ENCODE assay signal across 8 cellular contexts in the genomic region with DNA sequence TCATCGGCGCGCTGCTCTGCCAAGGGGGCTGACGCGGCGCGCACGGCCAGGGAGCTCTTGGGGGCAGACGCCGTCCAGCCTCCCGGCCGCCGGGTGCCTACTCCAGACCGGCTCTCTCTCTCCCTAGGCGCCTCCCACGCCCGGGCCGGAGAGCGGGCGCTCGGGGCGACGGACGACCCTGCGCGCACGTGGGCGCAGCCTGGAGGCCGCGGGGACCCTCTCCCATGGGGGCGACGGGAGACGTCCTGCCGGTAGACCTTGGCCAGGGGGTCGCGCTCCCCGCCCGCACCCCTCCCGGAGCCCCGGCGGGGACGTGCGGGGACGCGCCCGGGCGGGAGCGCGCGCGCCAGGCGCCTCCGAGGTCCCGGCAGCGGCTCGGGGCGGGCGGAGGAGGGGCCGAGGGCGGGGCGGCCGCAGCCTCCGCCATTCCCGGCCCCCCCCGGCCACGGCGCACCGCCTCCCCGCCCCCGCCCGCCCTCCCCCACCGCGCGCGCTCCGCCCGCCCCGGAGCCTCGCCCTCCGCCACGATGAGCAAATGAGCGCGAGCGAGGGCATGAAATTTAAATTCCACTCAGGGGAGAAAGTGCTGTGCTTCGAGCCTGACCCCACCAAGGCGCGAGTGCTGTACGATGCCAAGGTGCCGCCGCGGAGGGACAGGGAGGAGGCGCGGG. TPM values are rescaled to one million over a fixed set of nuclear protein-coding genes. Genes with fewer than 3 reads are reported as not detected.
DNase-seq lines count a peak whose midpoint lies in the region; ATAC-seq and TF ChIP-seq lines count a peak whose summit lies in the region.

A gene with protein sequence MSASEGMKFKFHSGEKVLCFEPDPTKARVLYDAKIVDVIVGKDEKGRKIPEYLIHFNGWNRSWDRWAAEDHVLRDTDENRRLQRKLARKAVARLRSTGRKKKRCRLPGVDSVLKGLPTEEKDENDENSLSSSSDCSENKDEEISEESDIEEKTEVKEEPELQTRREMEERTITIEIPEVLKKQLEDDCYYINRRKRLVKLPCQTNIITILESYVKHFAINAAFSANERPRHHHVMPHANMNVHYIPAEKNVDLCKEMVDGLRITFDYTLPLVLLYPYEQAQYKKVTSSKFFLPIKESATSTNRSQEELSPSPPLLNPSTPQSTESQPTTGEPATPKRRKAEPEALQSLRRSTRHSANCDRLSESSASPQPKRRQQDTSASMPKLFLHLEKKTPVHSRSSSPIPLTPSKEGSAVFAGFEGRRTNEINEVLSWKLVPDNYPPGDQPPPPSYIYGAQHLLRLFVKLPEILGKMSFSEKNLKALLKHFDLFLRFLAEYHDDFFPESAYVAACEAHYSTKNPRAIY (plus strand): TSS at position 509 of the 671 bp plus-strand sequence. CDS start 27 bp downstream, at position 536.

- BruUV-seq in Caco-2 (replicated peaks; lab: Mats Ljungman, UMichigan): no TSS peak

- H3K27me3 ChIP-seq in Caco-2 (replicated peaks; ENCODE audit: control insufficient read depth, insufficient read depth, low read length): no peaks in the 10 kb centered on the region
- no peaks in the 10 kb centered on the region for H3K27me3 ChIP-seq in ascending aorta
- H3K27me3 ChIP-seq in right atrium auricular region: no peaks in the 10 kb centered on the region

- H3K4me3 ChIP-seq in Caco-2 (ENCODE audit: low read depth, low read length) (peak within 1 kb of the TSS; percentile 92), ascending aorta (peak within 1 kb of the TSS; percentile 64 to 73), right atrium auricular region (peak within 1 kb of the TSS; percentile 64 to 66)

- H3K27ac ChIP-seq in ascending aorta: peak within 1 kb of the TSS; percentile 86 to 90
- peak within 1 kb of the TSS; percentile 84 to 89 for H3K27ac ChIP-seq in right atrium auricular region

- H3K9me3 Mint-ChIP-seq in Caco-2 (ENCODE audit: unreplicated experiment) (no peaks in the 10 kb centered on the region), progenitor cell of endocrine pancreas (ENCODE audit: low read depth) (peaks cover 24% of the 10 kb centered on the region)

- H3K4me1 ChIP-seq in Caco-2 (peaks cover 4% of the 10 kb centered on the region; the same call in 1 of the 2 replicates), ascending aorta (no peaks in the 10 kb centered on the region), right atrium auricular region (peaks cover 0 to 3% of the 10 kb centered on the region in 2 donors)

- TF ChIP-seq CTCF in Caco-2 (IDR thresholded peaks at IDR 0.05; ENCODE audit: insufficient read depth in 1 of 2, low read depth in 1 of 2, low read length in 1 of 2, severe bottlenecking in 1 of 2, unreplicated experiment in 1 of 2) (no peak), ascending aorta (IDR thresholded peaks at IDR 0.05) (no peak), right atrium auricular region (IDR thresholded peaks at IDR 0.05) (no peak), progenitor cell of endocrine pancreas (IDR thresholded peaks at IDR 0.05; ENCODE audit: unreplicated experiment) (no peak)

- peak; percentile 38 to 63 for DNase-seq in Caco-2
- peak; percentile 18 for DNase-seq in SKM-1 treated with dmso at 0.1 percent for 144 hours (lab: John Stamatoyannopoulos, UW; ENCODE audit: unreplicated experiment)
- DNase-seq in ascending aorta (ENCODE audit: low spot score in 2 of 2): peak in 1 of 2 donors; percentile 81
- no peak for DNase-seq in right atrium auricular region (ENCODE audit: low spot score)
- peak; percentile 47 for DNase-seq in progenitor cell of endocrine pancreas (ENCODE audit: low spot score, unreplicated experiment)
- no peak for DNase-seq in T-helper 9 cell

- H3K36me3 ChIP-seq in Caco-2 (ENCODE audit: control insufficient read depth, insufficient read depth, low read length) (no peaks in the 10 kb centered on the region), ascending aorta (peaks cover under 1 to 7% of the 10 kb centered on the region in 2 donors), right atrium auricular region (peaks cover 15% of the 10 kb centered on the region)

- H3K27me3 Mint-ChIP-seq in Caco-2 (ENCODE audit: insufficient read depth, unreplicated experiment) (no peaks in the 10 kb centered on the region), progenitor cell of endocrine pancreas (peaks cover 4% of the 10 kb centered on the region)

- ATAC-seq in GM19372 (IDR thresholded peaks at IDR 0.05; ENCODE audit: low read depth, unreplicated experiment): peak; percentile 29
- peak; percentile 20 for ATAC-seq in HG03520 (IDR thresholded peaks at IDR 0.05; ENCODE audit: unreplicated experiment)

- peak within 1 kb of the TSS; percentile 96 for H3K4me3 Mint-ChIP-seq in Caco-2 (ENCODE audit: unreplicated experiment)
- peak within 1 kb of the TSS; percentile 90 for H3K4me3 Mint-ChIP-seq in progenitor cell of endocrine pancreas (ENCODE audit: low read depth)

- H3K9me3 ChIP-seq in Caco-2: no peaks in the 10 kb centered on the region
- H3K9me3 ChIP-seq in ascending aorta: no peaks in the 10 kb centered on the region
- no peaks in the 10 kb centered on the region for H3K9me3 ChIP-seq in right atrium auricular region

- H3K36me3 Mint-ChIP-seq in Caco-2 (ENCODE audit: insufficient read depth, unreplicated experiment) (peaks cover 6% of the 10 kb centered on the region), progenitor cell of endocrine pancreas (ENCODE audit: insufficient read depth) (peaks cover 5% of the 10 kb centered on the region)

- intact Hi-C loops in Caco-2 (cut with micrococcal nuclease; ENCODE audit: unreplicated experiment) (loop anchor here (1.0 kb wide), 1 partner anchor 225 kb away; no protein-coding TSS in a partner anchor), ascending aorta (cut with DNase I) (loop anchor here (5.0 to 10.0 kb wide), 3 partner anchors 226 to 1573 kb away; no protein-coding TSS in a partner anchor)

- CTCF ChIA-PET in Caco-2 (lab: Charles Lee): interaction anchor here (0.7 to 1.8 kb wide), 2 partner anchors 12 to 229 kb away, joined by 3 to 9 read pairs; no protein-coding TSS in a partner anchor

- H3K4me1 Mint-ChIP-seq in Caco-2 (ENCODE audit: low read depth, unreplicated experiment): peaks cover 6% of the 10 kb centered on the region
- H3K4me1 Mint-ChIP-seq in progenitor cell of endocrine pancreas (ENCODE audit: low read depth): peaks cover 13% of the 10 kb centered on the region

- H3K27ac Mint-ChIP-seq in Caco-2 (ENCODE audit: unreplicated experiment) (peak within 1 kb of the TSS; percentile 94), progenitor cell of endocrine pancreas (peak within 1 kb of the TSS; percentile 96)

- POLR2A ChIA-PET in Caco-2 (lab: Charles Lee): interaction anchor here (0.6 kb wide), 2 partner anchors 1062 to 1121 kb away, joined by 3 read pairs; no protein-coding TSS in a partner anchor

RNA-seq across cellular contexts. Expression of the gene that starts here (rescaled TPM):
- total RNA-seq in Caco-2 (2022): 13.5 and 14.0 TPM in 2 replicates
- 28.5 TPM for total RNA-seq in ascending aorta
- total RNA-seq in right atrium auricular region: 10 to 100 TPM; 11.4 to 13.2 TPM
- total RNA-seq in progenitor cell of endocrine pancreas: 32.1 and 33.3 TPM in 2 replicates

Comparison
In these comparisons a context has a peak if more than half of its experiments do, and no peak if none do; other contexts are left out.
1. DNase-seq: peak in Caco-2 (2 of 2), SKM-1 treated with dmso at 0.1 percent for 144 hours (single experiment) and progenitor cell of endocrine pancreas (single experiment); none in right atrium auricular region (single experiment) and T-helper 9 cell (single experiment).
2. Peak in every context shown above with its lines, with median percentiles within 50 percentile points of each other: H3K4me3 ChIP-seq.